10 cellular contexts compared by ENCODE assay signal in the genomic region with DNA sequence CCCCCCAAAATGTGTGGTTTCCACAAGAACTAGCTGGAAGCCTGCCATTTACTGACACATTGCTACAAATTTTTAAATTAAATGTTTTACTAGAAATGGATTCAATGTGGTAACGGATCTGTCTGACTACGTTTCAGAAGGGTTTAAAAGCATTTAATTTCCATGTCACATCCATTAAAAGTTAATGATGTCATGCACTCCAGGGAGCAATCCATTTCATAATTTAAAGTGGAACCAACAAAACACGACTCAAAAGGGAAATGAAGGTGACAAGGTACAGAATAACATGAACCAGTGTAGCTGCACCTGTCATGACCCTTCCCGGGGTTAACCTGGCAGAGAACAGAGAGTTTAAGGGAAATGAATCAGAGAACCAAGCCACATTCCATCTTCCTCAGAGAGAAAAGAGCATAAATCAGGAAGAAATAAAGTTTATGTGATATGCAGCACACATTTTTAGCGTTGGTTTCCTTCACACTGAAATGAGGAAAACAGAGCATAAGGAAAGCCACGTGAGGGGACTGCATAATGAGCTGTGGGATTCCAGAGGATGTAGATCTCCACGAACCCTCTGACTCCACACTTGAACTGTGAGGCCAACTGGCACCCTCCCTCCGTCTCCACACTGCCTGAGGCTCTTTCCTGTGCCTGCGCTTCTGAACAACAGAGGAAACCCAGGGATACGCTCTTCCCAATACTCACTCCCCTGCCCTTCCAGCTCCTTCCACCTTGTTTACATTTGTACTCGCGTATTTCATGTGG.
DNase-seq lines count a peak whose midpoint lies in the region; FAIRE-seq and TF ChIP-seq lines count a peak whose summit lies in the region.
"Had no signal": no experiment of that assay in that cellular context is flagged by ENCODE, and none has a peak within 500 bp of the region (broad histone marks: within the 10 kb centered on the region; RNA-seq: fewer than 3 reads in every experiment).

No MANE protein-coding gene starts in this region.

- no peak for TF ChIP-seq CTCF in liver (IDR thresholded peaks at IDR 0.05; ENCODE audit: low read depth, low read length, missing input control)
- TF ChIP-seq CTCF in vagina (IDR thresholded peaks at IDR 0.05): no peak

- H3K4me3 ChIP-seq in liver (ENCODE audit: low read depth in 1 of 3, low read length in 3 of 3) (no peak overlapping the region), vagina (no peak overlapping the region)

- H3K4me1 ChIP-seq in liver (ENCODE audit: control insufficient read depth in 4 of 4, insufficient read depth in 4 of 4, low read length in 3 of 4) (no peaks in the 10 kb centered on the region), vagina (no peaks in the 10 kb centered on the region)

- peaks cover 18% of the 10 kb centered on the region for H3K27me3 Mint-ChIP-seq in activated naive CD4-positive, alpha-beta T cell treated with anti-CD3 and anti-CD28 coated beads, Interleukin-2, amount 10 ng/mL, durations not matched to agents 7 days and 5 days

- FAIRE-seq in GM19239 (lab: Jason Lieb, UNC): no peak

- TF ChIP-seq POLR2A in vagina (IDR thresholded peaks at IDR 0.05): no peak

- 44% methylated on average over 12 of the region's 12 CpGs for WGBS in liver

- H3K9me3 ChIP-seq in liver (ENCODE audit: control insufficient read depth in 4 of 4, low read length in 3 of 4) (peaks cover 0 to 9% (median 2%) of the 10 kb centered on the region in 4 donors), vagina (no peaks in the 10 kb centered on the region)

- intact Hi-C loops in vagina (cut with DNase I): no loop called here

- no peaks in the 10 kb centered on the region for H3K36me3 ChIP-seq in liver (ENCODE audit: control insufficient read depth in 4 of 4, insufficient read depth in 3 of 4, low read depth in 1 of 4, low read length in 3 of 4)
- H3K36me3 ChIP-seq in vagina: no peaks in the 10 kb centered on the region

- H3K27me3 ChIP-seq in liver (ENCODE audit: control insufficient read depth in 4 of 4, insufficient read depth in 4 of 4, low read length in 3 of 4) (no peaks in the 10 kb centered on the region), vagina (no peaks in the 10 kb centered on the region)

- no peaks in the 10 kb centered on the region for H3K36me3 Mint-ChIP-seq in activated naive CD4-positive, alpha-beta T cell treated with anti-CD3 and anti-CD28 coated beads, Interleukin-2, amount 10 ng/mL, durations not matched to agents 7 days and 5 days

- CTCF ChIA-PET in activated naive CD4-positive, alpha-beta T cell treated with anti-CD3 and anti-CD28 coated beads, Interleukin-2, amount 10 ng/mL, durations not matched to agents 7 days and 5 days (lab: Charles Lee): interaction anchor here (1.1 kb wide), 1 partner anchor 242 kb away, joined by 4 read pairs; no protein-coding TSS in a partner anchor

- no peak overlapping the region for H3K27ac ChIP-seq in liver (ENCODE audit: low read depth in 1 of 2, low read length in 2 of 2)
- H3K27ac ChIP-seq in vagina: no peak overlapping the region

- H3K4me3 Mint-ChIP-seq in activated naive CD4-positive, alpha-beta T cell treated with anti-CD3 and anti-CD28 coated beads, Interleukin-2, amount 10 ng/mL, durations not matched to agents 7 days and 5 days: no peak overlapping the region

- DNase-seq in AG08396 (ENCODE audit: low spot score) (peak; percentile 31), NCI-H1417 (lab: John Stamatoyannopoulos, UW) (peak; percentile 42 to 87 (median 74)), dedifferentiated amniotic fluid mesenchymal stem cell (ENCODE audit: extremely low spot score) (peak; percentile 61), HPDE6-E6E7 (ENCODE audit: extremely low spot score) (no peak), GM19239 (ENCODE audit: insufficient read length, low spot score) (no peak), vagina (ENCODE audit: extremely low spot score in 2 of 2) (no peak)
- no peak for DNase-seq in activated naive CD4-positive, alpha-beta T cell treated with anti-CD3 and anti-CD28 coated beads, Interleukin-2, amount 10 ng/mL, durations not matched to agents 7 days and 5 days
- DNase-seq: activated naive CD4-positive, alpha-beta T cell treated with Interleukin-2 at 50 U/mL for 16 hours; DND-41 had no signal

- no peaks in the 10 kb centered on the region for H3K9me3 Mint-ChIP-seq in activated naive CD4-positive, alpha-beta T cell treated with anti-CD3 and anti-CD28 coated beads, Interleukin-2, amount 10 ng/mL, durations not matched to agents 7 days and 5 days

- H3K9ac ChIP-seq in liver (ENCODE audit: low read depth in 1 of 2, low read length in 2 of 2): no peak overlapping the region

- H3K4me1 Mint-ChIP-seq in activated naive CD4-positive, alpha-beta T cell treated with anti-CD3 and anti-CD28 coated beads, Interleukin-2, amount 10 ng/mL, durations not matched to agents 7 days and 5 days: peaks cover 5% of the 10 kb centered on the region

- H3K27ac Mint-ChIP-seq in activated naive CD4-positive, alpha-beta T cell treated with anti-CD3 and anti-CD28 coated beads, Interleukin-2, amount 10 ng/mL, durations not matched to agents 7 days and 5 days: no peak overlapping the region

- no peak for TF ChIP-seq RAD21 in liver (IDR thresholded peaks at IDR 0.05)

TF ChIP-seq in liver, 16 proteins besides CTCF, POLR2A, EP300 and RAD21:
- peak; percentile 33 for TF ChIP-seq NR2F2 (IDR thresholded peaks at IDR 0.05)
- TF ChIP-seq HNF4G (IDR thresholded peaks at IDR 0.05): no peak

Comparison
In these comparisons a context has a peak if more than half of its experiments do, and no peak if none do; other contexts are left out.
1. DNase-seq: peak in AG08396 (single experiment), NCI-H1417 (3 of 3) and dedifferentiated amniotic fluid mesenchymal stem cell (single experiment); none in HPDE6-E6E7 (single experiment), GM19239 (single experiment), activated naive CD4-positive, alpha-beta T cell treated with anti-CD3 and anti-CD28 coated beads, Interleukin-2, amount 10 ng/mL, durations not matched to agents 7 days and 5 days (single experiment) and vagina (0 of 2).